ENCODE assay signal across 14 cellular contexts in genomic region chr9:104766025-104766424, GRCh38.
"Had no signal": no experiment of that assay in that cellular context is flagged by ENCODE, and none has a peak within 500 bp of the region (broad histone marks: within the 10 kb centered on the region; RNA-seq: fewer than 3 reads in every experiment).

No MANE protein-coding gene starts in this region.

- H3K27ac Mint-ChIP-seq: activated CD4-positive, alpha-beta T cell treated with anti-CD3 and anti-CD28 coated beads for 36 hours; activated naive CD4-positive, alpha-beta T cell treated with anti-CD3 and anti-CD28 coated beads, Interleukin-2, amount 50 U/mL, for 24 hours; immature natural killer cell; stimulated activated naive CD8-positive, alpha-beta T cell treated with anti-CD3 and anti-CD28 coated beads, Interleukin-15, Interleukin-2, amounts not matched to agents 100 ng/mL and 50 ng/mL, for 24 hours had no signal

- DNase-seq: activated CD4-positive, alpha-beta T cell treated with anti-CD3 and anti-CD28 coated beads for 36 hours; activated CD4-positive, alpha-beta T cell treated with anti-CD3 and anti-CD28 coated beads, Interleukin-2, amount 50 U/mL, for 48 hours; activated gamma-delta T cell; heart right ventricle; immature natural killer cell; kidney glomerular epithelial cell; left ventricle myocardium superior; mesenchymal stem cell; mucosa of descending colon; naive thymus-derived CD4-positive, alpha-beta T cell; right cardiac atrium; trophoblast cell had no signal

- H3K27me3 Mint-ChIP-seq: activated naive CD4-positive, alpha-beta T cell treated with anti-CD3 and anti-CD28 coated beads, Interleukin-2, amount 50 U/mL, for 24 hours; stimulated activated naive CD8-positive, alpha-beta T cell treated with anti-CD3 and anti-CD28 coated beads, Interleukin-15, Interleukin-2, amounts not matched to agents 100 ng/mL and 50 ng/mL, for 24 hours had no signal

- H3K4me3 Mint-ChIP-seq: activated CD4-positive, alpha-beta T cell treated with anti-CD3 and anti-CD28 coated beads for 36 hours had no signal

- H3K36me3 Mint-ChIP-seq: activated naive CD4-positive, alpha-beta T cell treated with anti-CD3 and anti-CD28 coated beads, Interleukin-2, amount 50 U/mL, for 24 hours; immature natural killer cell had no signal

- H3K4me1 Mint-ChIP-seq: activated naive CD4-positive, alpha-beta T cell treated with anti-CD3 and anti-CD28 coated beads, Interleukin-2, amount 50 U/mL, for 24 hours had no signal

- H3K9me3 Mint-ChIP-seq: activated naive CD4-positive, alpha-beta T cell treated with anti-CD3 and anti-CD28 coated beads, Interleukin-2, amount 50 U/mL, for 24 hours; immature natural killer cell; naive thymus-derived CD4-positive, alpha-beta T cell; stimulated activated naive CD8-positive, alpha-beta T cell treated with anti-CD3 and anti-CD28 coated beads, Interleukin-15, Interleukin-2, amounts not matched to agents 100 ng/mL and 50 ng/mL, for 24 hours had no signal

- ATAC-seq: activated CD4-positive, alpha-beta T cell treated with anti-CD3 and anti-CD28 coated beads for 36 hours; heart right ventricle; left ventricle myocardium superior; mucosa of descending colon; naive thymus-derived CD4-positive, alpha-beta T cell; right cardiac atrium had no signal
